Comparison of ENCODE assay signal across 8 cellular contexts in the genomic region with DNA sequence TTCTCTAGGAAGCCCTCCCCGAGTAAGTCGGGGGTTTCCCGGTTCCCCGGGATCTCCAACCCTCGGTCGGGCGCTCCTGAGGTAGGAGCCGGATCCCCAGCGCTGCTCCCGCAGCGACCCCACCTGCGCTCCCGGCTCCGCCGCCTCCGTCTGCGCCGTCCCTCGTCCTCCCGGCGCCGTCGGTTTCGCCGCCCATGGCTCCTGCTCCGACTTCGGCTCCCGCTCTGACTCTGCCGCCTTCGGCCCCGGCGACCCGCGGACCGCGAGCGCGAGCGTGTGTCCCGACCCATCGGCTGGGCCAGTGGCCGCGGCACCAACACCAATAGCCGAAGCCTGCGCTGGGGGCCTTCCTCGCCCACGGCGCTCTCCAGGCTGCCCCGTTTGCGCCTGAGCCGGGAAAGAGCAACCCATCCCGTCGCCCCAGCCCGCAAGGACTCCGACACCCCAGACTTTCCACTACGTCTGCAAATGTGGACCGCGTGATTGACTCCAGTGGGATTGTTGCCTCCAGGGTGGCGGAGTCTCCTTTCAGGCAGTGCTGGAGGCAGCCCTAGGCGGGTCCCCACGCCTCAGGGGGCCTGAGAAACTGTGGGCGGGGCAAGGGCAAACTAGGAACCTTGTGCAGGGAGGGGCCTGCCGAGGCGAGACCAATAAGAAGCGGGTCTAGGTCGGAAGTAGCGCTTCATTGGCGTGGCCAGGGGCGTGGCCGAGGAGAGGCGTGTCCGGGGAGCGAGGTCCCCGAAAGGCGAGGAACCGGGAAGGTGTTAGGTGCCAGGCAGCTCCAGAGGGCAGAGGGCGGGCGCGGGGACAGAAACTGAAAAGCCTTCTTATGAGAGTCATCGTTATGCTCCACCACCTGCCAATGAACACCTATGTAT. TPM values are rescaled to one million over a fixed set of nuclear protein-coding genes. Genes with fewer than 3 reads are reported as not detected.
A peak's percentile ranks its signal among the peaks of the same experiment; 100 is the strongest.
DNase-seq lines count a peak whose midpoint lies in the region; ATAC-seq, FAIRE-seq and TF ChIP-seq lines count a peak whose summit lies in the region.

A gene (minus strand): TSS at position 318 of the 878 bp plus-strand sequence. CDS start 28 bp downstream, at position 290.

- intact Hi-C loops in left cardiac atrium (cut with DNase I) (no loop called here), posterior vena cava (cut with DNase I) (no loop called here), upper lobe of right lung (cut with DNase I) (no loop called here)

- FAIRE-seq in GM12891 (lab: Jason Lieb, UNC), result peak; percentile 99

- H3K27me3 ChIP-seq in upper lobe of right lung, result no peaks in the 10 kb centered on the region

- peaks cover 15% of the 10 kb centered on the region for H3K4me1 ChIP-seq in upper lobe of right lung

- ATAC-seq in HG02870 (IDR thresholded peaks at IDR 0.05; ENCODE audit: unreplicated experiment) (peak; percentile 90), T-helper 17 cell (peak; percentile 97), left cardiac atrium (peak; percentile 98 to 99), upper lobe of right lung (peak; percentile 98)

- H3K9me3 ChIP-seq in T-helper 17 cell (ENCODE audit: control insufficient read depth, low read length, poor library complexity, severe bottlenecking) (no peaks in the 10 kb centered on the region), upper lobe of right lung (no peaks in the 10 kb centered on the region)

- peaks cover 17% of the 10 kb centered on the region for H3K36me3 ChIP-seq in upper lobe of right lung

- H3K4me3 Mint-ChIP-seq in T-helper 17 cell, result peak within 1 kb of the TSS; percentile 99

- peak; percentile 100 for DNase-seq in GM12891 (ENCODE audit: insufficient read length, low spot score)
- peak; percentile 91 for DNase-seq in NCI-H1694 treated with DMSO at 0.1 percent for 48 hours (lab: John Stamatoyannopoulos, UW)
- peak; percentile 97 to 98 (median 98) for DNase-seq in T-helper 17 cell
- DNase-seq in amygdala (lab: John Stamatoyannopoulos, UW), result peak; percentile 76 to 99 (median 96)
- DNase-seq in left cardiac atrium, result peak; percentile 99
- DNase-seq in posterior vena cava (ENCODE audit: low spot score), result peak; percentile 100
- DNase-seq in upper lobe of right lung, result peak; percentile 100

- H3K27ac ChIP-seq in upper lobe of right lung, result peak within 1 kb of the TSS; percentile 93

- peak; percentile 89 for TF ChIP-seq POLR2A in GM12891 (IDR thresholded peaks at IDR 0.05; ENCODE audit: low read depth, low read length)

- no peak for TF ChIP-seq CTCF in upper lobe of right lung (IDR thresholded peaks at IDR 0.05)

- H3K27ac Mint-ChIP-seq in T-helper 17 cell, result peak within 1 kb of the TSS; percentile 88

- H3K4me1 Mint-ChIP-seq in T-helper 17 cell, result peaks cover 21% of the 10 kb centered on the region

- H3K4me3 ChIP-seq in upper lobe of right lung, result peak within 1 kb of the TSS; percentile 77

- no peaks in the 10 kb centered on the region for H3K27me3 Mint-ChIP-seq in T-helper 17 cell

- H3K36me3 Mint-ChIP-seq in T-helper 17 cell (ENCODE audit: low read depth), result no peaks in the 10 kb centered on the region

TF ChIP-seq in GM12891, 5 proteins besides CTCF, POLR2A, EP300 and RAD21:
- TF ChIP-seq POLR2AphosphoS5 (IDR thresholded peaks at IDR 0.05; ENCODE audit: low read depth, low read length) (peak; percentile 92), TAF1 (IDR thresholded peaks at IDR 0.05; ENCODE audit: low read depth, low read length) (peak; percentile 68), SPI1 (IDR thresholded peaks at IDR 0.05; ENCODE audit: low read depth, low read length) (peak; percentile 41; the same call in 1 of the 2 replicates), PAX5 (IDR thresholded peaks at IDR 0.05; ENCODE audit: insufficient read depth, low read length, severe bottlenecking) (peak; percentile 36), POU2F2 (IDR thresholded peaks at IDR 0.05; ENCODE audit: low read depth, low read length) (peak; percentile 62; the same call in 1 of the 2 replicates)

RNA-seq across cellular contexts. Expression of the gene that starts here (rescaled TPM):
- polyA plus RNA-seq in GM12891 (2012; ENCODE audit: low read depth, missing spikeins), result 14.1 TPM
- 10 to 100 TPM; 32.8 to 34.4 TPM for total RNA-seq in T-helper 17 cell
- total RNA-seq in left cardiac atrium, result 10 to 100 TPM; 12.5 to 12.9 TPM
- 10 to 100 TPM; 13.0 to 17.0 TPM for total RNA-seq in posterior vena cava
- 24.3 TPM for total RNA-seq in upper lobe of right lung

Comparison
In these comparisons a context has a peak if more than half of its experiments do, and no peak if none do; other contexts are left out.
1. Peak in every context shown above with its lines: DNase-seq, ATAC-seq, H3K4me3 ChIP-seq and H3K27ac ChIP-seq.